In the genomic region with DNA sequence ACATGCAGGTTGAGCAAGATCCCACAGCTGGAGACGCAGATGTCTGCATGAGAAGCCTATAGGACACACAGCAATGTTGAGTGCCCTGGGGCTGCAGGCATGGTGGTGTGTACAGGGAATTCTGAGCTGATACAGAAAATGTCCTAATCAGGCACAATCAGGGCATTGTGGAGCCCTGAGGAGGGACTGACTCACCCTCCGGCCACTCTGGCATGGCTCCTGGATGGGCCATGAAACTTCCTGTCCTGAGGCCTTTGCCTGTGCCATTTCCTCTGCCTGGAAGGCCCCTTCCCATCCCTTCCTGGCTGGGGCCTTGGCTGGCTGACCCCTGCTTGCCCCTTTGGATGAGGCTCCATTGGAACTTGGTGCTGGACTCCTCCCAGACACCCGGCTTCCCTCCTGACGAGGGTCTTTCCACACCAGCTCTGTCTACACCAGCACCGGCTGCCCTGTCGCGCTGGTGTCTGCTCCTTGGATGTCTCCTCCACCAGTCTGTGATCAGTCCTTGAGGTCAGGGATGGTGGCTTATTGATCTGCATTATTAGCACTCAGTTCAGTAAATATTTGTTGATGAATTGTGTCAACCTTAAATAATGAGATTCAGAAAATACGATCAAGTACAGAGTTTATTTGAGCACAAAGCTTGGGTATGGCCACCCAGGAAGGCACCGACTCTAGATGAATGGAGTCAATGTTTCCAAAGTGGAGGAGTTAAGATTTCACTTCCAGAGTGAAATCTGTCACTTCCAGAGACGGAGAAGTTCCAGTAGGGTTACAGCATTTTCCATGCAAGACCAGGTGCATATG, we compare ENCODE assay signal across 1 cellular context.
TF ChIP-seq lines count a peak whose summit lies in the region.

No MANE protein-coding gene starts in this region.

TF ChIP-seq in HepG2, 621 proteins besides CTCF, POLR2A, EP300 and RAD21 (continued from another document):
- TF ChIP-seq SMYD3 (CRISPR knock-in tag; IDR thresholded peaks at IDR 0.05), result no peak
- TF ChIP-seq, protein P1, sequence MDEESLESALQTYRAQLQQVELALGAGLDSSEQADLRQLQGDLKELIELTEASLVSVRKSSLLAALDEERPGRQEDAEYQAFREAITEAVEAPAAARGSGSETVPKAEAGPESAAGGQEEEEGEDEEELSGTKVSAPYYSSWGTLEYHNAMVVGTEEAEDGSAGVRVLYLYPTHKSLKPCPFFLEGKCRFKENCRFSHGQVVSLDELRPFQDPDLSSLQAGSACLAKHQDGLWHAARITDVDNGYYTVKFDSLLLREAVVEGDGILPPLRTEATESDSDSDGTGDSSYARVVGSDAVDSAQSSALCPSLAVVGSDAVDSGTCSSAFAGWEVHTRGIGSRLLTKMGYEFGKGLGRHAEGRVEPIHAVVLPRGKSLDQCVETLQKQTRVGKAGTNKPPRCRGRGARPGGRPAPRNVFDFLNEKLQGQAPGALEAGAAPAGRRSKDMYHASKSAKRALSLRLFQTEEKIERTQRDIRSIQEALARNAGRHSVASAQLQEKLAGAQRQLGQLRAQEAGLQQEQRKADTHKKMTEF (CRISPR knock-in tag; IDR thresholded peaks at IDR 0.05), result no peak
- TF ChIP-seq ETV5 (CRISPR knock-in tag; IDR thresholded peaks at IDR 0.05; ENCODE audit: borderline replicate concordance), result peak; percentile 61; the same call in 1 of the 2 replicates
